In the genomic region with DNA sequence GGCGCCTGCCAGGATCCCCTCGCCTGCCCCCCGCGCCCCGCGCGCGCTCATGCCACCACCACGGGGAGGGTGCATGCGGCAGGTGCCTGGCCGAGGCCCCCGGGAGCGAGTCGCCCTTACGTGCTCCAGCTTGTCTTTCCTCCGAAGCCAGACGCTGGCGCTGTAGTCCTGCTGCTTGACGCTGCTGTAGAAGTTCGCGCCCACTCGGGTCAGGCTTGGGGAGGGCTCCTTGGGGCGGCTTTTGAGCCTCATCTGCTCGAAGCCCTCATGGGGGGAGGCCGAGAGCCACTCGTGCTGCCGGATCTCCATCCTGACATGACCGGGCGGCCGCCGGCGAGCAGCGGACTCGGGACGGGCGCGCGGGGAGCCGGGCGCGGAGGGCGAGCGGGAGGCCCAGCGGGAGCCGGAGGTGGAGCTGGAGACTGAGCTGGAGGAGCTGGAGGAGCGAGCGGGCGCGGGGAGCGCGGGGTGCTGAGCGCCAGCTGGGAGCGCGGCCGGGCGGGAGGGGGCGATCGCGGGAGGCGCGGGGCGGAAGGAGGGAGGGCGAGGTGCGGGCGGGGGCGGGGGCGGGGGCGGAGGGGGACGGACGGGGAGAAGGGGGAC, we compare ENCODE assay signal across 9 cellular contexts. TPM values are rescaled to one million over a fixed set of nuclear protein-coding genes. Genes with fewer than 3 reads are reported as not detected.
A peak's percentile ranks its signal among the peaks of the same experiment; 100 is the strongest.
DNase-seq lines count a peak whose midpoint lies in the region; ATAC-seq, FAIRE-seq and TF ChIP-seq lines count a peak whose summit lies in the region.
"Had no signal": no experiment of that assay in that cellular context is flagged by ENCODE, and none has a peak within 500 bp of the region (broad histone marks: within the 10 kb centered on the region; RNA-seq: fewer than 3 reads in every experiment).

No MANE protein-coding gene starts in this region.

- H3K36me3 Mint-ChIP-seq in astrocyte (ENCODE audit: low read depth, unreplicated experiment) = no peaks in the 10 kb centered on the region

- no peaks in the 10 kb centered on the region for H3K36me3 ChIP-seq in astrocyte (ENCODE audit: insufficient read depth, low read length)
- H3K36me3 ChIP-seq: right lobe of liver had no signal

- H4K20me1 ChIP-seq in astrocyte (ENCODE audit: insufficient read depth, low read length) = peaks cover 3% of the 10 kb centered on the region

- no peaks in the 10 kb centered on the region for H3K9me3 ChIP-seq in astrocyte (ENCODE audit: insufficient read depth, low read depth, low read length)
- H3K9me3 ChIP-seq: right lobe of liver had no signal

- peaks cover 27% of the 10 kb centered on the region for H3K27me3 ChIP-seq in astrocyte (ENCODE audit: insufficient read depth, low read length)
- H3K27me3 ChIP-seq: right lobe of liver had no signal

- no peak for FAIRE-seq in astrocyte (lab: Jason Lieb, UNC)

- DNase-seq in ELF-1 (ENCODE audit: low read depth, low spot score) = peak; percentile 65
- DNase-seq in NCI-H1092 treated with DMSO at 0.1 percent for 48 hours (lab: John Stamatoyannopoulos, UW) = peak; percentile 80
- no peak for DNase-seq in astrocyte (ENCODE audit: low read depth)
- peak; percentile 82 for DNase-seq in iPS-NIHi7 (ENCODE audit: extremely low spot score)
- peak; percentile 5 for DNase-seq in stimulated activated naive CD8-positive, alpha-beta T cell treated with anti-CD3 and anti-CD28 coated beads, Interleukin-15, Interleukin-2, amounts not matched to agents 100 U/mL and 50 U/mL, for 24 hours
- DNase-seq: right lobe of liver had no signal

- ATAC-seq in stimulated activated naive CD8-positive, alpha-beta T cell treated with anti-CD3 and anti-CD28 coated beads, Interleukin-15, Interleukin-2, amounts not matched to agents 100 U/mL and 50 U/mL, for 24 hours = peak; percentile 24
- ATAC-seq in HG02938 (IDR thresholded peaks at IDR 0.05; ENCODE audit: unreplicated experiment) (no peak), GM21367 (IDR thresholded peaks at IDR 0.05; ENCODE audit: unreplicated experiment) (no peak), HG02623 (IDR thresholded peaks at IDR 0.05; ENCODE audit: unreplicated experiment) (no peak)

- H3K9ac ChIP-seq in astrocyte (ENCODE audit: low read length) = no peak overlapping the region

- H3K9me3 Mint-ChIP-seq in astrocyte (ENCODE audit: unreplicated experiment) = no peaks in the 10 kb centered on the region

- H3K79me2 ChIP-seq in astrocyte (ENCODE audit: insufficient read depth, low read length) = no peaks in the 10 kb centered on the region

- H3K27ac Mint-ChIP-seq in astrocyte (ENCODE audit: unreplicated experiment) = no peak overlapping the region

- no peaks in the 10 kb centered on the region for H3K4me1 ChIP-seq in astrocyte (ENCODE audit: insufficient read depth, low read length)

- no peak overlapping the region for H3K27ac ChIP-seq in astrocyte (ENCODE audit: low read depth, low read length)
- H3K27ac ChIP-seq: right lobe of liver had no signal

- TF ChIP-seq CTCF in astrocyte (IDR thresholded peaks at IDR 0.05; ENCODE audit: insufficient read depth, low read depth, low read length) = no peak

- H3K4me3 Mint-ChIP-seq in astrocyte (ENCODE audit: unreplicated experiment) = peak overlapping the region; percentile 70

- H3K4me2 ChIP-seq in astrocyte (ENCODE audit: low read length) = peak overlapping the region; percentile 81

- peaks cover 2% of the 10 kb centered on the region for H3K4me1 Mint-ChIP-seq in astrocyte (ENCODE audit: low read depth, unreplicated experiment)

- peak overlapping the region; percentile 69 for H2AFZ ChIP-seq in astrocyte (ENCODE audit: low read depth, low read length)

- peak overlapping the region; percentile 33 for H3K4me3 ChIP-seq in astrocyte (ENCODE audit: insufficient read depth, low read depth, low read length)

- peaks cover 37% of the 10 kb centered on the region for H3K27me3 Mint-ChIP-seq in astrocyte (ENCODE audit: low read depth, unreplicated experiment)

RNA-seq across cellular contexts. Expression of a gene that starts 0.4 kb away (rescaled TPM):
- 2.7 and 4.9 TPM in 2 replicates for total RNA-seq in astrocyte
